Comparison of ENCODE assay signal across 8 cellular contexts in the genomic region with DNA sequence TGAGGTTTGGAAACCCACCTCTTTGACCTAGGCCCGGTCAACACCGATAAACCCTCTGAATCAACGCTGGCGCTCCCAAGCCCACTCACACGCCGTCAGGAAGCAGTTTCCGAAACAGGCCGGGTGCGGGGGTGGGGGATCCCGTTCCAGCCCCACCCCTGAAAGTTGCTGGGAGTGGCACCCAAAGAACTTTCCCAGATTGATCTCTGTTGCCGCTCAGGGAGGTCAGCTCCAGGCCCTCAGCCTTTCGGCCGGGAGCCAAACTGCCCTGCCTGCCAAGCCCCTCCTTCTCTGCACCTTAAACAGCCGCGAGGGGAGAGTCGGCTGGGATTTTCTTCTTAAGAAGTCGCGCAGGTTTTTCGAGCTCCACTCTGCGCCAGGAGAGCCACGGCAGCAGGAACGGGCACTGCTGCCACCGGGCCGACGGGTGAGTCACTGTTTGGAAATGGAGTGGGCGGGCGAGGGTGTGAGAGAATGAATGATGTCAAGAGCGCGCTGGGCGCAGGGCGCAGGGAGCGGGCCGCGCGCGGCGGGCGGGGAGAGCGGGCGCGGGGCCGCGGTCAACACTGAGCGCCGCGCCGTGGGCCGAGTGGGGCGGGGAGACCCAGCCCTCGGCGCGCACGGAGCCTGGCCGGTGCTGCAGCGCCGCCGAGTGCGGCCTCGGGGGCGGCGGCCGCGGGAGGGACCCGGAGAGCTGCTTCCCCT. TPM values are rescaled to one million over a fixed set of nuclear protein-coding genes. Genes with fewer than 3 reads are reported as not detected.
A peak's percentile ranks its signal among the peaks of the same experiment; 100 is the strongest.
DNase-seq lines count a peak whose midpoint lies in the region; ATAC-seq and TF ChIP-seq lines count a peak whose summit lies in the region.

Gene SGMS2 (plus strand): TSS at position 566 of the 705 bp plus-strand sequence. CDS start 70,622 bp downstream, outside the sequence.

- H3K36me3 Mint-ChIP-seq in mesothelial cell of epicardium = no peaks in the 10 kb centered on the region

- no peaks in the 10 kb centered on the region for H3K9me3 Mint-ChIP-seq in mesothelial cell of epicardium

- peak within 1 kb of the TSS; percentile 96 for H3K27ac Mint-ChIP-seq in mesothelial cell of epicardium

- H3K4me3 Mint-ChIP-seq in mesothelial cell of epicardium = peak within 1 kb of the TSS; percentile 97

- peak within 1 kb of the TSS; percentile 96 for H3K27ac ChIP-seq in epithelial cell of prostate

- H3K27me3 Mint-ChIP-seq in mesothelial cell of epicardium (ENCODE audit: low read depth) = peaks cover 37% of the 10 kb centered on the region

- peaks cover 17% of the 10 kb centered on the region for H3K4me1 Mint-ChIP-seq in mesothelial cell of epicardium

- TF ChIP-seq CTCF in mesothelial cell of epicardium (IDR thresholded peaks at IDR 0.05; ENCODE audit: unreplicated experiment) = no peak

- DNase-seq in NCI-H2081 (lab: John Stamatoyannopoulos, UW) = peak; percentile 24 to 58
- no peak for DNase-seq in NCI-H2081 treated with DMSO at 0.1 percent for 48 hours (lab: John Stamatoyannopoulos, UW)
- DNase-seq in NCI-H1092 treated with DMSO at 0.1 percent for 48 hours (lab: John Stamatoyannopoulos, UW) = peak; percentile 44
- peak; percentile 19 for DNase-seq in activated CD8-positive, alpha-beta memory T cell treated with anti-CD3 and anti-CD28 coated beads, Interleukin-2, amount 50 U/mL, for 24 hours (ENCODE audit: extremely low read depth)
- peak; percentile 91 for DNase-seq in epithelial cell of prostate (ENCODE audit: low read depth, low spot score)
- DNase-seq in mesothelial cell of epicardium (ENCODE audit: low spot score in 2 of 2, unreplicated experiment in 2 of 2) = peak; percentile 66 to 84
- peak; percentile 42 to 53 for DNase-seq in stimulated activated CD8-positive, alpha-beta memory T cell treated with anti-CD3 and anti-CD28 coated beads, Interleukin-15, amount 100 ng/mL, for 4 hours (ENCODE audit: low read depth in 2 of 2)

- ATAC-seq in HG02610 (IDR thresholded peaks at IDR 0.05; ENCODE audit: unreplicated experiment) = peak; percentile 60

RNA-seq across cellular contexts. Expression of gene SGMS2, which starts in this region (rescaled TPM):
- 7.5 to 9.8 TPM (median 9.2 TPM) in 3 replicates for total RNA-seq in mesothelial cell of epicardium
